Comparison of ENCODE assay signal across 16 cellular contexts in genomic region chr12:82698959-82699358, GRCh38. TPM values are rescaled to one million over a fixed set of nuclear protein-coding genes. Genes with fewer than 3 reads are reported as not detected.
DNase-seq lines count a peak whose midpoint lies in the region; TF ChIP-seq lines count a peak whose summit lies in the region.
"Had no signal": no experiment of that assay in that cellular context is flagged by ENCODE, and none has a peak within 500 bp of the region (broad histone marks: within the 10 kb centered on the region; RNA-seq: fewer than 3 reads in every experiment).

No MANE protein-coding gene starts in this region.

- no peaks in the 10 kb centered on the region for H3K4me1 ChIP-seq in OCI-LY7 (ENCODE audit: insufficient read depth, low read length, poor library complexity, severe bottlenecking)
- H3K4me1 ChIP-seq: SJSA1 had no signal

- no peak overlapping the region for H3K4me3 ChIP-seq in OCI-LY7 (ENCODE audit: low read depth, low read length, poor library complexity, severe bottlenecking)
- H3K4me3 ChIP-seq: K562, SJSA1 had no signal

- no peak overlapping the region for H3K4me2 ChIP-seq in OCI-LY7 (ENCODE audit: low read length)

- no peaks in the 10 kb centered on the region for H3K9me3 ChIP-seq in OCI-LY7 (ENCODE audit: low read length)
- H3K9me3 ChIP-seq: SJSA1 had no signal

- no peaks in the 10 kb centered on the region; the same call in 1 of the 2 replicates for H3K79me2 ChIP-seq in OCI-LY7 (ENCODE audit: insufficient read depth, low read depth, low read length)

- peak overlapping the region; percentile 80 for H3K27ac ChIP-seq in layer of hippocampus (ENCODE audit: low read depth, low read length)
- H3K27ac ChIP-seq in temporal lobe (ENCODE audit: low read depth, low read length) = peak overlapping the region; percentile 57
- no peak overlapping the region for H3K27ac ChIP-seq in OCI-LY7 (ENCODE audit: low read depth, low read length, poor library complexity, severe bottlenecking)
- H3K27ac ChIP-seq: SJSA1 had no signal

- CTCF ChIA-PET in OCI-LY7 (lab: Charles Lee; ENCODE audit: unreplicated experiment) = no interaction called here

- BruUV-seq in OCI-LY7 (replicated peaks; lab: Mats Ljungman, UMichigan) = no TSS peak

- no peaks in the 10 kb centered on the region for H3K27me3 ChIP-seq in layer of hippocampus (ENCODE audit: control insufficient read depth, insufficient read depth, low read length)
- H3K27me3 ChIP-seq: SJSA1 had no signal

- no peaks in the 10 kb centered on the region for H3K36me3 ChIP-seq in OCI-LY7 (ENCODE audit: insufficient read depth, low read length)
- H3K36me3 ChIP-seq: SJSA1 had no signal

- H4K20me1 ChIP-seq in OCI-LY7 (ENCODE audit: insufficient read depth, low read length) = no peaks in the 10 kb centered on the region

- intact Hi-C loops in OCI-LY7 (cut with micrococcal nuclease; ENCODE audit: unreplicated experiment) = no loop called here

- H2AFZ ChIP-seq in OCI-LY7 (ENCODE audit: low read length) = no peak overlapping the region

- POLR2A ChIA-PET in OCI-LY7 (lab: Charles Lee) = interaction anchor here (0.6 kb wide), 2 partner anchors 12 to 231 kb away, joined by 3 to 4 read pairs; no protein-coding TSS in a partner anchor

- no peak for TF ChIP-seq CTCF in OCI-LY7 (conservative IDR thresholded peaks at IDR 0.05; ENCODE audit: low read length)

- DNase-seq in RPMI7951 (ENCODE audit: low read depth) (peak; percentile 51), astrocyte of the hippocampus (ENCODE audit: low read depth, low spot score) (peak; percentile 32), OCI-LY7 (ENCODE audit: low spot score) (no peak), SHP77 (lab: John Stamatoyannopoulos, UW) (no peak), T-helper 1 cell (no peak)
- DNase-seq: AML-193, DMS 273 treated with DMSO at 0.1 percent for 48 hours, GOT3, NCI-H1694, NCI-H2227 treated with DMSO at 0.1 percent for 48 hours, NCI-H524, NCI-H82 had no signal

- H3K9me2 ChIP-seq in OCI-LY7 (ENCODE audit: insufficient read depth, low read length) = no peaks in the 10 kb centered on the region

RNA-seq across cellular contexts. Expression of gene TMTC2, which starts 12.3 kb away (rescaled TPM):
- total RNA-seq in RPMI7951 (2014; rRNA removed; shearing (Covaris generic)) = 1.2 and 1.3 TPM in 2 replicates
- total RNA-seq in temporal lobe (23.4 TPM), OCI-LY7 (2022) (5.6 and 6.2 TPM in 2 replicates)
- total RNA-seq in OCI-LY7 (2014; rRNA removed; shearing (Covaris generic)) = 8.1 and 8.4 TPM in 2 replicates

Comparison
In these comparisons a context has a peak if more than half of its experiments do, and no peak if none do; other contexts are left out.
1. DNase-seq: peak in RPMI7951 (single experiment) and astrocyte of the hippocampus (single experiment); none in OCI-LY7 (single experiment), SHP77 (0 of 2) and T-helper 1 cell (0 of 5).